Comparison of ENCODE assay signal across 1 cellular context in genomic region chr2:224931956-224932355, GRCh38.
TF ChIP-seq lines count a peak whose summit lies in the region.

No MANE protein-coding gene starts in this region.

TF ChIP-seq in WTC11, 78 proteins besides CTCF, POLR2A, EP300 and RAD21:
- no peak for TF ChIP-seq TCF7 (CRISPR knock-in tag; IDR thresholded peaks at IDR 0.05; ENCODE audit: low read depth)
- no peak for TF ChIP-seq RORB (CRISPR knock-in tag; IDR thresholded peaks at IDR 0.05)
- no peak for TF ChIP-seq JAZF1 (CRISPR knock-in tag; IDR thresholded peaks at IDR 0.05)
- TF ChIP-seq ESRRA (CRISPR knock-in tag; IDR thresholded peaks at IDR 0.05; ENCODE audit: borderline replicate concordance) = no peak
- TF ChIP-seq SP1 (CRISPR knock-in tag; conservative IDR thresholded peaks at IDR 0.05) = no peak
- TF ChIP-seq, protein P1, sequence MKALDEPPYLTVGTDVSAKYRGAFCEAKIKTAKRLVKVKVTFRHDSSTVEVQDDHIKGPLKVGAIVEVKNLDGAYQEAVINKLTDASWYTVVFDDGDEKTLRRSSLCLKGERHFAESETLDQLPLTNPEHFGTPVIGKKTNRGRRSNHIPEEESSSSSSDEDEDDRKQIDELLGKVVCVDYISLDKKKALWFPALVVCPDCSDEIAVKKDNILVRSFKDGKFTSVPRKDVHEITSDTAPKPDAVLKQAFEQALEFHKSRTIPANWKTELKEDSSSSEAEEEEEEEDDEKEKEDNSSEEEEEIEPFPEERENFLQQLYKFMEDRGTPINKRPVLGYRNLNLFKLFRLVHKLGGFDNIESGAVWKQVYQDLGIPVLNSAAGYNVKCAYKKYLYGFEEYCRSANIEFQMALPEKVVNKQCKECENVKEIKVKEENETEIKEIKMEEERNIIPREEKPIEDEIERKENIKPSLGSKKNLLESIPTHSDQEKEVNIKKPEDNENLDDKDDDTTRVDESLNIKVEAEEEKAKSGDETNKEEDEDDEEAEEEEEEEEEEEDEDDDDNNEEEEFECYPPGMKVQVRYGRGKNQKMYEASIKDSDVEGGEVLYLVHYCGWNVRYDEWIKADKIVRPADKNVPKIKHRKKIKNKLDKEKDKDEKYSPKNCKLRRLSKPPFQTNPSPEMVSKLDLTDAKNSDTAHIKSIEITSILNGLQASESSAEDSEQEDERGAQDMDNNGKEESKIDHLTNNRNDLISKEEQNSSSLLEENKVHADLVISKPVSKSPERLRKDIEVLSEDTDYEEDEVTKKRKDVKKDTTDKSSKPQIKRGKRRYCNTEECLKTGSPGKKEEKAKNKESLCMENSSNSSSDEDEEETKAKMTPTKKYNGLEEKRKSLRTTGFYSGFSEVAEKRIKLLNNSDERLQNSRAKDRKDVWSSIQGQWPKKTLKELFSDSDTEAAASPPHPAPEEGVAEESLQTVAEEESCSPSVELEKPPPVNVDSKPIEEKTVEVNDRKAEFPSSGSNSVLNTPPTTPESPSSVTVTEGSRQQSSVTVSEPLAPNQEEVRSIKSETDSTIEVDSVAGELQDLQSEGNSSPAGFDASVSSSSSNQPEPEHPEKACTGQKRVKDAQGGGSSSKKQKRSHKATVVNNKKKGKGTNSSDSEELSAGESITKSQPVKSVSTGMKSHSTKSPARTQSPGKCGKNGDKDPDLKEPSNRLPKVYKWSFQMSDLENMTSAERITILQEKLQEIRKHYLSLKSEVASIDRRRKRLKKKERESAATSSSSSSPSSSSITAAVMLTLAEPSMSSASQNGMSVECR (CRISPR knock-in tag; IDR thresholded peaks at IDR 0.05; ENCODE audit: borderline replicate concordance) = no peak
- TF ChIP-seq ZBTB21 (CRISPR knock-in tag; IDR thresholded peaks at IDR 0.05; ENCODE audit: borderline replicate concordance) = no peak
- no peak for TF ChIP-seq ZNF121 (CRISPR knock-in tag; IDR thresholded peaks at IDR 0.05)
- TF ChIP-seq NFATC4 (CRISPR knock-in tag; IDR thresholded peaks at IDR 0.05) = no peak
- TF ChIP-seq TEAD4 (CRISPR knock-in tag; IDR thresholded peaks at IDR 0.05) = no peak
- TF ChIP-seq CREM (CRISPR knock-in tag; IDR thresholded peaks at IDR 0.05) = no peak
- TF ChIP-seq HMGA2 (CRISPR knock-in tag; IDR thresholded peaks at IDR 0.05) = no peak
- TF ChIP-seq, protein P2, sequence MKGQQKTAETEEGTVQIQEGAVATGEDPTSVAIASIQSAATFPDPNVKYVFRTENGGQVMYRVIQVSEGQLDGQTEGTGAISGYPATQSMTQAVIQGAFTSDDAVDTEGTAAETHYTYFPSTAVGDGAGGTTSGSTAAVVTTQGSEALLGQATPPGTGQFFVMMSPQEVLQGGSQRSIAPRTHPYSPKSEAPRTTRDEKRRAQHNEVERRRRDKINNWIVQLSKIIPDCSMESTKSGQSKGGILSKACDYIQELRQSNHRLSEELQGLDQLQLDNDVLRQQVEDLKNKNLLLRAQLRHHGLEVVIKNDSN (CRISPR knock-in tag; IDR thresholded peaks at IDR 0.05) = no peak
- TF ChIP-seq ZSCAN18 (CRISPR knock-in tag; IDR thresholded peaks at IDR 0.05) = no peak
